In the genomic region with DNA sequence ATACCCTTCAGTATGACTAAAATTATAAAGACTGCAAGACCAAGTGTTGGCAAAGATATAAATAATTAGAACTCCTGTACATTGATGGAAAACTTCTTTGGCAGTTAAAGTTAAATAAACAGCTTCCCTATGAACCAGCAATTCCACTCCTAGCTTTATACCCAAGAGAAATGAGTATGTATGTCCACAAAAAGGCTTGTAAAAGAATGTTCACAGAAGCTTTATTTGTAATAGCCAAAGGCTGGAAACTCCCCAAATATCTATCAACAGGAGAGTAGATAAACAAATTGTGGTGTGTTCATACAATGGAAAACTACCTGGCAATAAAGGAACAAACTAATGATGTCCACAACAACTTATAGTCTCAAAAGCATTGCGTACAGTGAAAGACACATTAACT, we compare ENCODE assay signal across 21 cellular contexts.
A peak's percentile ranks its signal among the peaks of the same experiment; 100 is the strongest.
DNase-seq lines count a peak whose midpoint lies in the region; ATAC-seq and TF ChIP-seq lines count a peak whose summit lies in the region.
"Had no signal": no experiment of that assay in that cellular context is flagged by ENCODE, and none has a peak within 500 bp of the region (broad histone marks: within the 10 kb centered on the region; RNA-seq: fewer than 3 reads in every experiment).

No MANE protein-coding gene starts in this region.

- H3K4me2 ChIP-seq in PC-3 (ENCODE audit: low read length): 0 out of 2 replicates have a peak overlapping the region, but pooled peaks have one; percentile 27
- no peak overlapping the region for H3K4me2 ChIP-seq in neural progenitor cell

- no peaks in the 10 kb centered on the region for H3K9me3 Mint-ChIP-seq in neural progenitor cell
- H3K9me3 Mint-ChIP-seq: HFFc6 had no signal

- peak; percentile 62 for DNase-seq in PC-3
- peak; percentile 69 for DNase-seq in fibroblast of mammary gland (ENCODE audit: low read depth)
- DNase-seq in neural progenitor cell (ENCODE audit: low spot score): no peak
- no peak for DNase-seq in head of caudate nucleus
- DNase-seq: 8988T, DMS53, EL, H7, HFFc6, KG1, NCI-H1694, NCI-H2081, NCI-H2171, NCI-H345, NCI-H524 treated with DMSO at 0.1 percent for 48 hours, NCI-H82, SJCRH30 had no signal

- H3K4me1 ChIP-seq in PC-3 (ENCODE audit: insufficient read depth, low read length) (peaks cover 19% of the 10 kb centered on the region), neural progenitor cell (no peaks in the 10 kb centered on the region)

- peak overlapping the region; percentile 81 for H3K27ac Mint-ChIP-seq in neural progenitor cell
- H3K27ac Mint-ChIP-seq: HFFc6 had no signal

- H3K79me2 ChIP-seq in PC-3 (ENCODE audit: low read length) (no peaks in the 10 kb centered on the region), neural progenitor cell (ENCODE audit: low read depth) (no peaks in the 10 kb centered on the region)

- no peak overlapping the region for H3K4me3 Mint-ChIP-seq in neural progenitor cell
- H3K4me3 Mint-ChIP-seq: HFFc6 had no signal

- H3K9me3 ChIP-seq in PC-3 (ENCODE audit: low read length) (no peaks in the 10 kb centered on the region), neural progenitor cell (ENCODE audit: low read depth) (no peaks in the 10 kb centered on the region)
- H3K9me3 ChIP-seq: SJCRH30 had no signal

- no peak overlapping the region for H3K4me3 ChIP-seq in PC-3 (ENCODE audit: low read length)
- H3K4me3 ChIP-seq in fibroblast of mammary gland (ENCODE audit: control insufficient read depth, low read depth, low read length): no peak overlapping the region
- H3K4me3 ChIP-seq in neural progenitor cell: no peak overlapping the region
- H3K4me3 ChIP-seq: SJCRH30 had no signal

- no peak overlapping the region for H2AFZ ChIP-seq in PC-3 (ENCODE audit: low read length)
- no peak overlapping the region for H2AFZ ChIP-seq in neural progenitor cell (replicated peaks)

- no peaks in the 10 kb centered on the region for H3K36me3 Mint-ChIP-seq in neural progenitor cell

- H3K4me1 Mint-ChIP-seq in neural progenitor cell: peaks cover 23% of the 10 kb centered on the region

- H3K27ac ChIP-seq in 22Rv1 (peak overlapping the region; percentile 72), PC-3 (ENCODE audit: low read length) (peak overlapping the region; percentile 64), neural progenitor cell (no peak overlapping the region)
- H3K27ac ChIP-seq: SJCRH30 had no signal

- H3F3A ChIP-seq in PC-3 (ENCODE audit: low read length, unreplicated experiment): no peaks in the 10 kb centered on the region
- H3F3A ChIP-seq in neural progenitor cell (ENCODE audit: low read depth): no peaks in the 10 kb centered on the region

- POLR2A ChIA-PET in PC-3 (lab: Charles Lee; ENCODE audit: unreplicated experiment): interaction anchor here (0.6 kb wide), 3 partner anchors 92 to 423 kb away, joined by 3 to 5 read pairs (median 4); no protein-coding TSS in a partner anchor

- H3K9ac ChIP-seq in PC-3 (ENCODE audit: low read length): no peak overlapping the region
- H3K9ac ChIP-seq in neural progenitor cell: no peak overlapping the region

- H3K36me3 ChIP-seq in PC-3 (ENCODE audit: low read depth, low read length) (no peaks in the 10 kb centered on the region), neural progenitor cell (no peaks in the 10 kb centered on the region)
- H3K36me3 ChIP-seq: SJCRH30 had no signal

- H3K27me3 ChIP-seq in PC-3 (ENCODE audit: low read length) (no peaks in the 10 kb centered on the region), neural progenitor cell (no peaks in the 10 kb centered on the region)
- H3K27me3 ChIP-seq: SJCRH30 had no signal

- no peaks in the 10 kb centered on the region for H3K9me2 ChIP-seq in PC-3 (replicated peaks; ENCODE audit: low read length)

- no TSS peak for BruUV-seq in PC-3 (replicated peaks; lab: Mats Ljungman, UMichigan)

- CTCF ChIA-PET in PC-3 (lab: Charles Lee): interaction anchor here (0.6 to 0.7 kb wide), 2 partner anchors 13 to 275 kb away, joined by 3 to 5 read pairs; no protein-coding TSS in a partner anchor

- peaks cover 2% of the 10 kb centered on the region for H3K27me3 Mint-ChIP-seq in neural progenitor cell (ENCODE audit: insufficient read depth, low read depth)

- no peaks in the 10 kb centered on the region for H4K20me1 ChIP-seq in PC-3 (ENCODE audit: low read length)
- H4K20me1 ChIP-seq in neural progenitor cell (ENCODE audit: low read depth): no peaks in the 10 kb centered on the region

- TF ChIP-seq CTCF in 22Rv1 (IDR thresholded peaks at IDR 0.05) (no peak), PC-3 (conservative IDR thresholded peaks at IDR 0.05; ENCODE audit: low read depth, low read length) (no peak), fibroblast of mammary gland (conservative IDR thresholded peaks at IDR 0.05; ENCODE audit: control insufficient read depth, insufficient read depth, low read depth, low read length) (no peak), neural progenitor cell (IDR thresholded peaks at IDR 0.05) (no peak)

- intact Hi-C loops in PC-3 (cut with micrococcal nuclease) (loop anchor here (1.0 kb wide), 1 partner anchor 8 kb away; no protein-coding TSS in a partner anchor), head of caudate nucleus (cut with DNase I) (no loop called here)

- ATAC-seq in PC-3 (peak; percentile 83), HG02973 (IDR thresholded peaks at IDR 0.05; ENCODE audit: unreplicated experiment) (no peak), HG03097 (IDR thresholded peaks at IDR 0.05; ENCODE audit: low FRiP score, unreplicated experiment) (no peak), HG03196 (IDR thresholded peaks at IDR 0.05; ENCODE audit: unreplicated experiment) (no peak)

Comparison
In these comparisons a context has a peak if more than half of its experiments do, and no peak if none do; other contexts are left out.
1. DNase-seq: peak in PC-3 (single experiment) and fibroblast of mammary gland (single experiment); none in neural progenitor cell (single experiment) and head of caudate nucleus (0 of 42).